Comparison of ENCODE assay signal across 16 cellular contexts in genomic region chrY:21602590-21602989, GRCh38.
DNase-seq lines count a peak whose midpoint lies in the region; ATAC-seq, FAIRE-seq and TF ChIP-seq lines count a peak whose summit lies in the region.
"Had no signal": no experiment of that assay in that cellular context is flagged by ENCODE, and none has a peak within 500 bp of the region (broad histone marks: within the 10 kb centered on the region; RNA-seq: fewer than 3 reads in every experiment).

No MANE protein-coding gene starts in this region.

- H3K27ac ChIP-seq in testis (no peak overlapping the region), suprapubic skin (no peak overlapping the region)
- H3K27ac ChIP-seq: right lobe of liver had no signal

- TF ChIP-seq CTCF in testis (IDR thresholded peaks at IDR 0.05): no peak
- no peak for TF ChIP-seq CTCF in suprapubic skin (IDR thresholded peaks at IDR 0.05)

- intact Hi-C loops in left ventricle myocardium superior (cut with micrococcal nuclease): no loop called here
- intact Hi-C loops in testis (cut with DNase I; ENCODE audit: low total_unique reads): no loop called here

- TF ChIP-seq POLR2A in testis (IDR thresholded peaks at IDR 0.05) (no peak), suprapubic skin (IDR thresholded peaks at IDR 0.05) (no peak)

- H3K4me3 ChIP-seq in testis: no peak overlapping the region
- no peak overlapping the region for H3K4me3 ChIP-seq in suprapubic skin
- H3K4me3 ChIP-seq: right lobe of liver had no signal

- no peaks in the 10 kb centered on the region for H3K4me1 ChIP-seq in testis
- no peaks in the 10 kb centered on the region for H3K4me1 ChIP-seq in suprapubic skin
- H3K4me1 ChIP-seq: right lobe of liver had no signal

- 71% methylated on average over 2 of the region's 2 CpGs; no CpG with 5 or more reads in 1 of the 2 donors for WGBS in testis, 2 donors
- no CpG with 5 or more reads among the region's 2 CpGs for WGBS in suprapubic skin

- H3K36me3 ChIP-seq in testis (ENCODE audit: low read depth, missing control alignments): no peaks in the 10 kb centered on the region
- no peaks in the 10 kb centered on the region for H3K36me3 ChIP-seq in suprapubic skin
- H3K36me3 ChIP-seq: right lobe of liver had no signal

- no peaks in the 10 kb centered on the region for H3K27me3 ChIP-seq in testis
- no peaks in the 10 kb centered on the region for H3K27me3 ChIP-seq in suprapubic skin
- H3K27me3 ChIP-seq: right lobe of liver had no signal

- peak; percentile 94 for ATAC-seq in left ventricle myocardium superior
- ATAC-seq: right lobe of liver had no signal

- no peak for FAIRE-seq in RCC 7860 (lab: Jason Lieb, UNC)

- peak; percentile 18 for DNase-seq in LHCN-M2 (ENCODE audit: low read depth)
- DNase-seq in RCC 7860 (ENCODE audit: low spot score): peak; percentile 12
- DNase-seq in left ventricle myocardium superior: peak; percentile 87
- DNase-seq in testis: peak; percentile 13
- DNase-seq in NCI-H2107 treated with DMSO at 0.1 percent for 48 hours (lab: John Stamatoyannopoulos, UW; ENCODE audit: unreplicated experiment): no peak
- no peak for DNase-seq in SK-N-DZ (ENCODE audit: low spot score)
- DNase-seq in suprapubic skin (ENCODE audit: low spot score in 2 of 2): no peak
- DNase-seq: activated CD4-positive, alpha-beta T cell treated with anti-CD3 and anti-CD28 coated beads for 4 hours; activated CD8-positive, alpha-beta memory T cell treated with anti-CD3 and anti-CD28 coated beads, Interleukin-2, amount 50 U/mL, for 4 hours; activated naive CD4-positive, alpha-beta T cell; cortex of kidney; HCEC 1CT; MM.1S; NCI-H1930; right lobe of liver; stimulated activated CD4-positive, alpha-beta T cell treated with anti-CD3 and anti-CD28 coated beads, Interleukin-1b, Interleukin-23, amount 100 ng/mL, for 48 hours had no signal

- H3K9me3 ChIP-seq in testis (no peaks in the 10 kb centered on the region), suprapubic skin (no peaks in the 10 kb centered on the region)
- H3K9me3 ChIP-seq: right lobe of liver had no signal

- no peak for TF ChIP-seq EP300 in suprapubic skin (IDR thresholded peaks at IDR 0.05)

Comparison
In these comparisons a context has a peak if more than half of its experiments do, and no peak if none do; other contexts are left out.
1. DNase-seq: peak in LHCN-M2 (single experiment), RCC 7860 (single experiment), left ventricle myocardium superior (single experiment) and testis (single experiment); none in NCI-H2107 treated with DMSO at 0.1 percent for 48 hours (single experiment), SK-N-DZ (single experiment) and suprapubic skin (0 of 2).